23 cellular contexts compared by ENCODE assay signal in the genomic region with DNA sequence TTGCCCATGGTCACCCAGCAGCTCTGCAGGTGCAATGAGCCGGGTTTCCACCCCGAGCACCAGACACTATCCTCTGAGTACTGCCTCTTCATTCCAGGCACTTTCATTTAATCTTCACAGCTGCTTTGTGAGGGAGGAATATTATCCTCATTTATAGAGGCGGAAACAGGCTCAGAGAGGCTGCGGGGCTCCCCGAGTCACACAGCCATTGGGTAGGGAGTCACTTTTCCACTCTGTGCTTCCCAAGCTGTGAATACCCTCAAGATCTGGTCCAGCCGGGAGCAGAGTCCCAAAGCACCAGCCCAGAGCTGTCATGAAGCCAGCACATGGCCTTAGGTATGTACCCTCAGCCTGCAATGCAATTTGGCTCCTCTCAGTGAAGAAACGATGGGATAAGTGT. TPM values are rescaled to one million over a fixed set of nuclear protein-coding genes. Genes with fewer than 3 reads are reported as not detected.
DNase-seq lines count a peak whose midpoint lies in the region; ATAC-seq and TF ChIP-seq lines count a peak whose summit lies in the region.
"Had no signal": no experiment of that assay in that cellular context is flagged by ENCODE, and none has a peak within 500 bp of the region (broad histone marks: within the 10 kb centered on the region; RNA-seq: fewer than 3 reads in every experiment).

No MANE protein-coding gene starts in this region.

- no peaks in the 10 kb centered on the region for H3K36me3 ChIP-seq in ascending aorta
- H3K36me3 ChIP-seq in lower lobe of right lung, result no peaks in the 10 kb centered on the region
- H3K36me3 ChIP-seq in stomach, result no peaks in the 10 kb centered on the region
- H3K36me3 ChIP-seq: pancreas, sigmoid colon had no signal

- POLR2A ChIA-PET in activated CD8-positive, alpha-beta T cell treated with anti-CD3 and anti-CD28 coated beads for 36 hours (lab: Charles Lee), result interaction anchor here (0.7 to 0.9 kb wide), 2 partner anchors 12 to 70 kb away, joined by 3 to 4 read pairs; no protein-coding TSS in a partner anchor
- POLR2A ChIA-PET in activated CD8-positive, alpha-beta T cell treated with anti-CD3 and anti-CD28 coated beads, Interleukin-2, amount 10 ng/mL, durations not matched to agents 7 days and 5 days (lab: Charles Lee), result no interaction called here

- peak overlapping the region in 1 of 2 donors; percentile 18 for H3K4me3 ChIP-seq in ascending aorta
- H3K4me3 ChIP-seq in lower lobe of right lung, result no peak overlapping the region
- no peak overlapping the region for H3K4me3 ChIP-seq in stomach
- H3K4me3 ChIP-seq: pancreas had no signal

- H3K36me3 Mint-ChIP-seq in activated CD8-positive, alpha-beta T cell treated with anti-CD3 and anti-CD28 coated beads for 36 hours (ENCODE audit: low read depth), result no peaks in the 10 kb centered on the region
- no peaks in the 10 kb centered on the region for H3K36me3 Mint-ChIP-seq in activated CD8-positive, alpha-beta T cell treated with anti-CD3 and anti-CD28 coated beads, Interleukin-2, amount 10 ng/mL, durations not matched to agents 7 days and 5 days (ENCODE audit: low read depth)
- H3K36me3 Mint-ChIP-seq: activated CD4-positive, alpha-beta memory T cell treated with anti-CD3 and anti-CD28 coated beads for 36 hours; activated naive CD4-positive, alpha-beta T cell treated with anti-CD3 and anti-CD28 coated beads, Interleukin-2, amount 10 ng/mL, durations not matched to agents 7 days and 5 days; naive B cell; WTC11 had no signal

- H3K27ac ChIP-seq in ascending aorta, result peak overlapping the region; percentile 72 to 73
- peak overlapping the region; percentile 80 for H3K27ac ChIP-seq in lower lobe of right lung
- H3K27ac ChIP-seq in stomach, result peak overlapping the region in 1 of 5 donors; percentile 33
- H3K27ac ChIP-seq: 22Rv1, pancreas, RWPE1 had no signal

- intact Hi-C loops in activated CD8-positive, alpha-beta T cell treated with anti-CD3 and anti-CD28 coated beads for 36 hours (cut with micrococcal nuclease), result no loop called here
- intact Hi-C loops in ascending aorta (cut with DNase I), result loop anchor here (2.0 kb wide), 2 partner anchors 141 to 219 kb away; no protein-coding TSS in a partner anchor
- intact Hi-C loops in lower lobe of right lung (cut with DNase I), result no loop called here
- intact Hi-C loops in stomach (cut with DNase I; ENCODE audit: low total_unique reads), result no loop called here

- TF ChIP-seq CTCF in activated CD8-positive, alpha-beta T cell treated with anti-CD3 and anti-CD28 coated beads for 36 hours (IDR thresholded peaks at IDR 0.05), result no peak
- no peak for TF ChIP-seq CTCF in ascending aorta (IDR thresholded peaks at IDR 0.05)
- no peak for TF ChIP-seq CTCF in lower lobe of right lung (IDR thresholded peaks at IDR 0.05)
- TF ChIP-seq CTCF in stomach (IDR thresholded peaks at IDR 0.05), result no peak

- TF ChIP-seq POLR2A in stomach (IDR thresholded peaks at IDR 0.05), result no peak

- H3K4me1 Mint-ChIP-seq in activated CD8-positive, alpha-beta T cell treated with anti-CD3 and anti-CD28 coated beads for 36 hours (ENCODE audit: low read depth), result peaks cover 41% of the 10 kb centered on the region
- H3K4me1 Mint-ChIP-seq in activated CD8-positive, alpha-beta T cell treated with anti-CD3 and anti-CD28 coated beads, Interleukin-2, amount 10 ng/mL, durations not matched to agents 7 days and 5 days (ENCODE audit: low read depth), result peaks cover 20% of the 10 kb centered on the region

- H3K27me3 Mint-ChIP-seq in activated CD8-positive, alpha-beta T cell treated with anti-CD3 and anti-CD28 coated beads for 36 hours, result no peaks in the 10 kb centered on the region
- no peaks in the 10 kb centered on the region for H3K27me3 Mint-ChIP-seq in activated CD8-positive, alpha-beta T cell treated with anti-CD3 and anti-CD28 coated beads, Interleukin-2, amount 10 ng/mL, durations not matched to agents 7 days and 5 days (ENCODE audit: low read depth)
- H3K27me3 Mint-ChIP-seq: activated CD4-positive, alpha-beta memory T cell treated with anti-CD3 and anti-CD28 coated beads for 36 hours had no signal

- DNase-seq in activated CD8-positive, alpha-beta T cell treated with anti-CD3 and anti-CD28 coated beads for 36 hours, result no peak
- DNase-seq in activated CD8-positive, alpha-beta T cell treated with anti-CD3 and anti-CD28 coated beads, Interleukin-2, amount 10 ng/mL, durations not matched to agents 7 days and 5 days, result no peak
- DNase-seq in ascending aorta (ENCODE audit: low spot score in 2 of 2) (peak in 1 of 2 donors; percentile 54), lower lobe of right lung (no peak), stomach (peak; percentile 15), globus pallidus (ENCODE audit: low spot score) (no peak), NCI-H128 (lab: John Stamatoyannopoulos, UW; ENCODE audit: unreplicated experiment) (no peak), NCI-H526 treated with DMSO at 0.1 percent for 48 hours (lab: John Stamatoyannopoulos, UW) (no peak)
- DNase-seq: activated naive CD4-positive, alpha-beta T cell treated with anti-CD3 and anti-CD28 coated beads, Interleukin-2, amount 10 ng/mL, durations not matched to agents 7 days and 5 days; AML-193; amygdala; DMS79; Kasumi-1; mesendoderm; naive B cell; NCI-H1930; pancreas; T1000 had no signal

- peak overlapping the region; percentile 90 for H3K27ac Mint-ChIP-seq in activated CD8-positive, alpha-beta T cell treated with anti-CD3 and anti-CD28 coated beads for 36 hours
- H3K27ac Mint-ChIP-seq in activated CD8-positive, alpha-beta T cell treated with anti-CD3 and anti-CD28 coated beads, Interleukin-2, amount 10 ng/mL, durations not matched to agents 7 days and 5 days, result no peak overlapping the region
- H3K27ac Mint-ChIP-seq: activated CD4-positive, alpha-beta memory T cell treated with anti-CD3 and anti-CD28 coated beads for 36 hours; activated naive CD4-positive, alpha-beta T cell treated with anti-CD3 and anti-CD28 coated beads, Interleukin-2, amount 10 ng/mL, durations not matched to agents 7 days and 5 days; WTC11 had no signal

- H3K4me3 Mint-ChIP-seq in activated CD8-positive, alpha-beta T cell treated with anti-CD3 and anti-CD28 coated beads for 36 hours, result no peak overlapping the region
- no peak overlapping the region for H3K4me3 Mint-ChIP-seq in activated CD8-positive, alpha-beta T cell treated with anti-CD3 and anti-CD28 coated beads, Interleukin-2, amount 10 ng/mL, durations not matched to agents 7 days and 5 days
- H3K4me3 Mint-ChIP-seq: activated CD4-positive, alpha-beta memory T cell treated with anti-CD3 and anti-CD28 coated beads for 36 hours; activated naive CD4-positive, alpha-beta T cell treated with anti-CD3 and anti-CD28 coated beads, Interleukin-2, amount 10 ng/mL, durations not matched to agents 7 days and 5 days; naive B cell; WTC11 had no signal

- no peak for ATAC-seq in activated CD8-positive, alpha-beta T cell treated with anti-CD3 and anti-CD28 coated beads for 36 hours
- no peak for ATAC-seq in activated CD8-positive, alpha-beta T cell treated with anti-CD3 and anti-CD28 coated beads, Interleukin-2, amount 10 ng/mL, durations not matched to agents 7 days and 5 days
- no peak for ATAC-seq in lower lobe of right lung
- ATAC-seq: WTC11 had no signal

- H3K9me3 ChIP-seq in ascending aorta, result peaks cover 0 to 4% of the 10 kb centered on the region in 2 donors
- H3K9me3 ChIP-seq in lower lobe of right lung, result peaks cover 5% of the 10 kb centered on the region
- peaks cover 0 to 5% (median 3%) of the 10 kb centered on the region in 4 donors for H3K9me3 ChIP-seq in stomach
- H3K9me3 ChIP-seq: pancreas, sigmoid colon had no signal

- TF ChIP-seq EP300 in stomach (IDR thresholded peaks at IDR 0.05), result no peak

- H3K27me3 ChIP-seq in ascending aorta (no peaks in the 10 kb centered on the region), lower lobe of right lung (ENCODE audit: low read depth) (no peaks in the 10 kb centered on the region), stomach (peaks cover 0 to 11% (median 0%) of the 10 kb centered on the region in 3 donors)
- H3K27me3 ChIP-seq: pancreas, sigmoid colon had no signal

- 85 to 92% (median 88%) methylated on average over 7 of the region's 7 CpGs for WGBS in stomach, 5 donors

- peaks cover 2% of the 10 kb centered on the region for H3K9me3 Mint-ChIP-seq in activated CD8-positive, alpha-beta T cell treated with anti-CD3 and anti-CD28 coated beads for 36 hours
- peaks cover 1% of the 10 kb centered on the region for H3K9me3 Mint-ChIP-seq in activated CD8-positive, alpha-beta T cell treated with anti-CD3 and anti-CD28 coated beads, Interleukin-2, amount 10 ng/mL, durations not matched to agents 7 days and 5 days (ENCODE audit: insufficient read depth)

- CTCF ChIA-PET in activated CD8-positive, alpha-beta T cell treated with anti-CD3 and anti-CD28 coated beads for 36 hours (lab: Charles Lee), result interaction anchor here (1.2 to 1.5 kb wide), 3 partner anchors 13 to 293 kb away, joined by 3 to 4 read pairs (median 4); no protein-coding TSS in a partner anchor
- CTCF ChIA-PET in activated CD8-positive, alpha-beta T cell treated with anti-CD3 and anti-CD28 coated beads, Interleukin-2, amount 10 ng/mL, durations not matched to agents 7 days and 5 days (lab: Charles Lee), result interaction anchor here (1.1 kb wide), 1 partner anchor 15 kb away, joined by 4 read pairs; no protein-coding TSS in a partner anchor

- peaks cover 6 to 12% of the 10 kb centered on the region in 2 donors for H3K4me1 ChIP-seq in ascending aorta
- H3K4me1 ChIP-seq in lower lobe of right lung, result peaks cover 40% of the 10 kb centered on the region
- peaks cover 0 to 22% (median under 1%) of the 10 kb centered on the region in 4 donors for H3K4me1 ChIP-seq in stomach
- H3K4me1 ChIP-seq: pancreas had no signal

RNA-seq across cellular contexts. Expression of gene RIN3, which starts 51.7 kb away (rescaled TPM):
- total RNA-seq in activated CD8-positive, alpha-beta T cell treated with anti-CD3 and anti-CD28 coated beads for 36 hours, result 10 to 100 TPM; 61.3 to 62.4 TPM
- 10 to 100 TPM; 85.6 to 89.0 TPM for total RNA-seq in activated CD8-positive, alpha-beta T cell treated with anti-CD3 and anti-CD28 coated beads, Interleukin-2, amount 10 ng/mL, durations not matched to agents 7 days and 5 days
- 30.3 TPM for total RNA-seq in ascending aorta
- total RNA-seq in lower lobe of right lung, result 70.6 TPM
- 10 to 100 TPM in 3 of 5 donors, 1 to 10 TPM in 2; 6.2 to 47.8 (median 11.6) TPM for total RNA-seq in stomach
- 1 to 10 TPM; 5.0 to 6.2 (median 6.0) TPM for polyA plus RNA-seq in stomach
